Comparison of ENCODE assay signal across 1 cellular context in the genomic region with DNA sequence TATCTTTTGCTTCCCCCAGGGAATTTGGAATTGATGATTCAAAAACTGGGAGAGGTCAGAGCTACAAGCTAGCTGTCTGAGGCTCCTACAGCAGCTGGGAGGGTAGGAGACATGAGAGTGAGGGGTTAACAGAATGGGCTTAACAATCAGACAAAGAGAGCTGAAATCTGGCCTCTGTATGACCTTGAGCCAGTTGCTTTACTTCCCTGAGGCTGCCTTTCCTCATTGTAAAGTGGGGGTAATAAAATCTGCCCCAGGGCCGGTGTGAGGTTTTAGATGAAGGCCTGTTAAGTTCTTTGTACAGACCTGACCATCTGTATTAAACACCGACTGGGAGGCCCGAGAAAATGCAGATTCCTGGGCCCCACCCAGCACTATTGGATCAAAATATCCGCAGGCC.
TF ChIP-seq lines count a peak whose summit lies in the region.

No MANE protein-coding gene starts in this region.

TF ChIP-seq in K562, 482 proteins besides CTCF, POLR2A, EP300 and RAD21 (continued from another document):
- TF ChIP-seq ZC3H8 (IDR thresholded peaks at IDR 0.05), result no peak
- peak; percentile 56 for TF ChIP-seq CBFA2T3 (IDR thresholded peaks at IDR 0.05)
- TF ChIP-seq BHLHE40 (IDR thresholded peaks at IDR 0.05; ENCODE audit: low read length), result no peak
- TF ChIP-seq NFYB (IDR thresholded peaks at IDR 0.05; ENCODE audit: extremely low read depth, insufficient read length), result no peak
